In the genomic region with DNA sequence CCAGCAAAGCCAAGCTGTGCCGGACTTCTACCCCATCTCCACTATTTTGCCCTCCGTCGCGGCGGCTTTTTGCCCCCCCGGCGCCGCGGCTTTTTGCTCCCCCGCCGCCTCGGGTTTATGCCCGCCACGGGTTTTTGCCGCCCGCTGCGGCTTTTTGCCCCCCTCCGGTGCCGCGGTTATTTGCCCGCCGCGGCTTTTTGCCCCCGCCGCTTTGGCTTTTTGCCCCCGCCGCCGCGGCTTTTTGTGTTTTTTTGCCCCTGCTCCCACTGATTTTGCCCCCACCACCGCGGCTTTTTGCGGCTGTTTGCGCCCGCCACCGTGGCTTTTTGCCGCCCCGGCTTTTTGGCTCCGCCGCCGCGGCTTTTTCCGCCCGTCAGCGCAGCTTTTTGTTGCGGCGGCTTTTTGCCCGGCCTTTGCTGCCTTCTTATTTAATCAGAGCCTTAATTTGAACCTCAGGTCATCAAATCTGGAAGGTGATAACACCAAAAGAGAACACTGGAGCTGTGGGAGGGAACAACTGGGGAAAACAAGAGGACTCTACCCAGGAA, we compare ENCODE assay signal across 12 cellular contexts.
DNase-seq lines count a peak whose midpoint lies in the region; ATAC-seq and TF ChIP-seq lines count a peak whose summit lies in the region.
"Had no signal": no experiment of that assay in that cellular context is flagged by ENCODE, and none has a peak within 500 bp of the region (broad histone marks: within the 10 kb centered on the region; RNA-seq: fewer than 3 reads in every experiment).

No MANE protein-coding gene starts in this region.

- no peak for TF ChIP-seq CTCF in chondrocyte (IDR thresholded peaks at IDR 0.05)

- 56 to 57% methylated on average over 47 of the region's 47 CpGs for WGBS in aorta, 2 donors

- H3K4me1 Mint-ChIP-seq in chondrocyte (ENCODE audit: low read depth) = no peaks in the 10 kb centered on the region
- H3K4me1 Mint-ChIP-seq: B cell had no signal

- H3K4me3 Mint-ChIP-seq in chondrocyte (ENCODE audit: unreplicated experiment) = no peak overlapping the region
- H3K4me3 Mint-ChIP-seq: B cell; CD4-positive, alpha-beta T cell had no signal

- H3K27ac ChIP-seq in aorta (ENCODE audit: low read depth in 1 of 2, low read length in 2 of 2) = no peak overlapping the region
- no peak overlapping the region for H3K27ac ChIP-seq in caudate nucleus (ENCODE audit: low read depth, low read length)

- H3K9me3 Mint-ChIP-seq in chondrocyte (ENCODE audit: low read depth) = peaks cover 5% of the 10 kb centered on the region
- H3K9me3 Mint-ChIP-seq: CD4-positive, alpha-beta T cell had no signal

- H3K4me3 ChIP-seq in aorta (ENCODE audit: low read length in 2 of 2) = no peak overlapping the region

- H3K36me3 ChIP-seq in aorta (ENCODE audit: control insufficient read depth in 1 of 2, insufficient read depth in 2 of 2, low read length in 1 of 2) = no peaks in the 10 kb centered on the region

- peak; percentile 52 for ATAC-seq in aorta (ENCODE audit: low FRiP score)

- peak; percentile 8 for DNase-seq in NCI-H510A treated with DMSO at 0.1 percent for 48 hours (lab: John Stamatoyannopoulos, UW)
- no peak for DNase-seq in NCI-H510A (lab: John Stamatoyannopoulos, UW)
- DNase-seq in ELF-1 (ENCODE audit: low read depth, low spot score) = peak; percentile 5
- peak; percentile 94 for DNase-seq in chondrocyte (ENCODE audit: low spot score)
- DNase-seq in aorta = no peak
- no peak for DNase-seq in caudate nucleus (lab: John Stamatoyannopoulos, UW)
- DNase-seq in globus pallidus (ENCODE audit: low spot score) = no peak
- DNase-seq: C1 segment of cervical spinal cord; CD4-positive, alpha-beta T cell; DND-41; KBM-7 had no signal

- no peaks in the 10 kb centered on the region for H3K9me3 ChIP-seq in aorta (ENCODE audit: control insufficient read depth, low read length)

- H3K27me3 Mint-ChIP-seq in chondrocyte (ENCODE audit: low read depth) = no peaks in the 10 kb centered on the region
- H3K27me3 Mint-ChIP-seq: B cell; CD4-positive, alpha-beta T cell had no signal

- H3K27ac Mint-ChIP-seq in chondrocyte (ENCODE audit: unreplicated experiment) = no peak overlapping the region
- H3K27ac Mint-ChIP-seq: B cell; CD4-positive, alpha-beta T cell had no signal

- H3K36me3 Mint-ChIP-seq in chondrocyte (ENCODE audit: low read depth) = no peaks in the 10 kb centered on the region

- H3K27me3 ChIP-seq in aorta (ENCODE audit: control insufficient read depth in 1 of 2, insufficient read depth in 2 of 2, low read length in 1 of 2) = no peaks in the 10 kb centered on the region

- intact Hi-C loops in aorta (cut with DNase I) = no loop called here

- no peaks in the 10 kb centered on the region for H3K4me1 ChIP-seq in aorta (ENCODE audit: control insufficient read depth in 1 of 2, insufficient read depth in 2 of 2, low read length in 2 of 2)

Comparison
In these comparisons a context has a peak if more than half of its experiments do, and no peak if none do; other contexts are left out.
1. DNase-seq: peak in NCI-H510A treated with DMSO at 0.1 percent for 48 hours (single experiment), ELF-1 (single experiment) and chondrocyte (single experiment); none in NCI-H510A (single experiment), aorta (0 of 2), caudate nucleus (0 of 61) and globus pallidus (single experiment).